Comparison of ENCODE assay signal across 9 cellular contexts in the genomic region with DNA sequence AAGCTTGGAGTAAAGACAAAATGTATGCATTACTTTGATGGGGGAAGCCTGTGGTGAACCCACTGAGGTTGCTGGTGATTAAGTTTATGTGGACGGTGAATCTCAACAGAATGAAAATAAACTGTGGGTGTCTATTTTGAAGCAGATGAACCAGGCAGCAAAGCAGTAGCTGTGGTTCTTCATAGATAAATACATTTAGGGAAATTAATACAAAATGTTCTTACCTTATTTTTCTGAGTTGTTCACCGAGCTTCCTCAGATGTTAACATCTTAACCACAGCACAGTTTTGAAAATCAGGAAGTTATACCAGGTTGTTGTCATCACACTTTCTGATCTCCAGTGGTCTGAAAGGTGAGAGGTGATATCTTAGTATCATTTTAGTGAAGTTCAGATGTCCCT. TPM values are rescaled to one million over a fixed set of nuclear protein-coding genes. Genes with fewer than 3 reads are reported as not detected.
DNase-seq lines count a peak whose midpoint lies in the region; ATAC-seq, FAIRE-seq and TF ChIP-seq lines count a peak whose summit lies in the region.
"Had no signal": no experiment of that assay in that cellular context is flagged by ENCODE, and none has a peak within 500 bp of the region (broad histone marks: within the 10 kb centered on the region; RNA-seq: fewer than 3 reads in every experiment).

No MANE protein-coding gene starts in this region.

- no peak overlapping the region for H4K5ac ChIP-seq in IMR-90 (ENCODE audit: low read depth, low read length)

- in situ Hi-C loops in IMR-90 (cut with MboI; ENCODE audit: low sequenced_read_pairs) = loop anchor here (25.0 kb wide), 1 partner anchor 461 kb away; the partner anchor contains the start of genes C2orf49 and TGFBRAP1

- dilution Hi-C loops in IMR-90 (cut with HindIII; ENCODE audit: low sequenced_read_pairs, unreplicated experiment) = no loop called here

- H3K36me3 ChIP-seq in IMR-90 (ENCODE audit: control insufficient read depth, insufficient read depth, low read length) (peaks cover 4% of the 10 kb centered on the region; the same call in 1 of the 2 replicates), small intestine (ENCODE audit: control insufficient read depth in 2 of 2, insufficient read depth in 2 of 2, low read length in 2 of 2) (no peaks in the 10 kb centered on the region), BE2C (no peaks in the 10 kb centered on the region), psoas muscle (ENCODE audit: insufficient read depth in 1 of 2, low read depth in 1 of 2) (no peaks in the 10 kb centered on the region)

- no peak for TF ChIP-seq POLR2A in IMR-90 (IDR thresholded peaks at IDR 0.05; ENCODE audit: low read depth, low read length)

- DNase-seq in IMR-90 (peak; percentile 23), small intestine (peak; percentile 58), BE2C (no peak), psoas muscle (no peak)
- DNase-seq in activated CD8-positive, alpha-beta memory T cell treated with anti-CD3 and anti-CD28 coated beads, Interleukin-2, amount 50 U/mL, for 48 hours = peak; percentile 53

- H4K91ac ChIP-seq in IMR-90 (ENCODE audit: insufficient read depth, low read depth, low read length) = peak overlapping the region; percentile 43; the same call in 1 of the 2 replicates

- H3K9me3 ChIP-seq in IMR-90 (ENCODE audit: control insufficient read depth, insufficient read depth, low read length) (no peaks in the 10 kb centered on the region), small intestine (ENCODE audit: control insufficient read depth, low read depth) (no peaks in the 10 kb centered on the region), BE2C (no peaks in the 10 kb centered on the region), psoas muscle (no peaks in the 10 kb centered on the region)

- H3K4me1 ChIP-seq in IMR-90 (ENCODE audit: control insufficient read depth, insufficient read depth, low read length) (peaks cover 18% of the 10 kb centered on the region), small intestine (ENCODE audit: control insufficient read depth in 2 of 2, insufficient read depth in 1 of 2, low read depth in 1 of 2, low read length in 1 of 2) (peaks cover 23 to 25% of the 10 kb centered on the region in 2 donors), BE2C (no peaks in the 10 kb centered on the region; the same call in 1 of the 2 replicates), psoas muscle (peaks cover 71% of the 10 kb centered on the region)

- TF ChIP-seq RAD21 in IMR-90 (IDR thresholded peaks at IDR 0.05; ENCODE audit: low read length) = no peak

- no peak overlapping the region for H2BK15ac ChIP-seq in IMR-90 (ENCODE audit: low read depth, low read length)

- H4K20me1 ChIP-seq in IMR-90 (ENCODE audit: insufficient read depth, low read length) = peaks cover 49% of the 10 kb centered on the region

- FAIRE-seq in small intestine (lab: Jason Lieb, UNC) = no peak
- FAIRE-seq: endometrium had no signal

- no peak overlapping the region for H2AFZ ChIP-seq in IMR-90 (replicated peaks; ENCODE audit: low read length, poor library complexity)

- H3K14ac ChIP-seq in IMR-90 (replicated peaks; ENCODE audit: low read depth, low read length) = 0 out of 2 replicates have a peak overlapping the region, but pooled peaks have one; percentile 9

- no peak overlapping the region for H4K8ac ChIP-seq in IMR-90 (ENCODE audit: low read depth in 2 of 2, low read length in 2 of 2)

- POLR2A ChIA-PET in IMR-90 (lab: Charles Lee; ENCODE audit: unreplicated experiment) = no interaction called here

- CTCF ChIA-PET in IMR-90 (lab: Yijun Ruan, JAX) = no interaction called here

- no peak for TF ChIP-seq CTCF in IMR-90 (conservative IDR thresholded peaks at IDR 0.05; ENCODE audit: low read depth, low read length)
- TF ChIP-seq CTCF in BE2C (IDR thresholded peaks at IDR 0.05; ENCODE audit: low read depth, low read length) = no peak
- no peak for TF ChIP-seq CTCF in psoas muscle (IDR thresholded peaks at IDR 0.05)

- peaks cover 46 to 80% of the 10 kb centered on the region in 2 experiments for H3K79me1 ChIP-seq in IMR-90 (ENCODE audit: low read depth in 1 of 2, low read length in 2 of 2)

- H3K4me3 ChIP-seq in IMR-90 (ENCODE audit: insufficient read depth, low read depth, low read length) = no peak overlapping the region
- H3K4me3 ChIP-seq in small intestine (ENCODE audit: low read depth in 1 of 2, low read length in 2 of 2) = no peak overlapping the region
- H3K4me3 ChIP-seq in BE2C (ENCODE audit: low read depth, low read length) = no peak overlapping the region
- no peak overlapping the region for H3K4me3 ChIP-seq in psoas muscle

- peaks cover 21% of the 10 kb centered on the region for H3K9me1 ChIP-seq in IMR-90 (ENCODE audit: insufficient read depth, low read length)

- H2BK5ac ChIP-seq in IMR-90 (ENCODE audit: low read depth, low read length, poor library complexity, severe bottlenecking) = no peak overlapping the region

- H2AK5ac ChIP-seq in IMR-90 (ENCODE audit: low read depth, low read length) = no peak overlapping the region

- peak overlapping the region; percentile 19; the same call in 1 of the 2 replicates for H3K4me2 ChIP-seq in IMR-90 (ENCODE audit: low read depth, low read length)

- no peaks in the 10 kb centered on the region for H3K27me3 ChIP-seq in IMR-90 (ENCODE audit: control insufficient read depth, insufficient read depth, low read length)
- no peaks in the 10 kb centered on the region for H3K27me3 ChIP-seq in small intestine (ENCODE audit: control insufficient read depth in 2 of 2, insufficient read depth in 2 of 2, low read length in 2 of 2)
- H3K27me3 ChIP-seq in BE2C = no peaks in the 10 kb centered on the region
- H3K27me3 ChIP-seq in psoas muscle (ENCODE audit: insufficient read depth in 3 of 3, low read length in 2 of 3) = no peaks in the 10 kb centered on the region

- intact Hi-C loops in IMR-90 (cut with micrococcal nuclease) (no loop called here), psoas muscle (cut with DNase I) (no loop called here)

- H2BK20ac ChIP-seq in IMR-90 (ENCODE audit: low read depth, low read length) = no peak overlapping the region

- H3K27ac ChIP-seq in IMR-90 (ENCODE audit: insufficient read depth, low read length) = no peak overlapping the region
- H3K27ac ChIP-seq in small intestine (ENCODE audit: low read depth in 1 of 2, low read length in 1 of 2) = peak overlapping the region in 1 of 2 donors; percentile 35
- H3K27ac ChIP-seq in psoas muscle = no peak overlapping the region

- no peak overlapping the region for H2AK9ac ChIP-seq in IMR-90 (replicated peaks; ENCODE audit: low read depth, low read length, poor library complexity)

- peak; percentile 21 for ATAC-seq in GM18858 (IDR thresholded peaks at IDR 0.05; ENCODE audit: unreplicated experiment)
- peak; percentile 17; the same call in 1 of the 2 replicates for ATAC-seq in IMR-90 (ENCODE audit: low read depth)
- ATAC-seq in GM18907 (IDR thresholded peaks at IDR 0.05; ENCODE audit: unreplicated experiment) = no peak
- ATAC-seq in HG03565 (IDR thresholded peaks at IDR 0.05; ENCODE audit: unreplicated experiment) = no peak
- no peak for ATAC-seq in psoas muscle

- H3K56ac ChIP-seq in IMR-90 (ENCODE audit: extremely low read depth, insufficient read depth, low read length) = no peak overlapping the region

- H3K18ac ChIP-seq in IMR-90 (ENCODE audit: low read depth, low read length) = peak overlapping the region; percentile 31; the same call in 1 of the 2 replicates

- H3K4ac ChIP-seq in IMR-90 (ENCODE audit: low read depth, low read length) = no peak overlapping the region; the same call in 1 of the 2 replicates

- H3K23ac ChIP-seq in IMR-90 (ENCODE audit: low read depth, low read length) = no peak overlapping the region; the same call in 1 of the 2 replicates

- no CpG with 5 or more reads among the region's 2 CpGs for WGBS in IMR-90 (ENCODE audit: extremely low coverage in 2 of 2, insufficient read length in 1 of 2), 2 experiments
- 62 to 74% (median 64%) methylated on average over 2 of the region's 2 CpGs for WGBS in small intestine, 3 donors
- 73 to 81% (median 80%) methylated on average over 2 of the region's 2 CpGs for WGBS in psoas muscle, 3 donors

- BruUV-seq in IMR-90 (replicated peaks; lab: Mats Ljungman, UMichigan) = no TSS peak

- no peak overlapping the region; the same call in 1 of the 2 replicates for H2BK120ac ChIP-seq in IMR-90 (ENCODE audit: low read depth, low read length)

- H3K9ac ChIP-seq in IMR-90 (ENCODE audit: low read depth, low read length) = no peak overlapping the region

TF ChIP-seq in IMR-90, 13 proteins besides CTCF, POLR2A, EP300 and RAD21 (continues in another document):
- TF ChIP-seq BHLHE40 (IDR thresholded peaks at IDR 0.05; ENCODE audit: low read depth, low read length) (no peak), RFX5 (IDR thresholded peaks at IDR 0.05; ENCODE audit: low read depth, low read length) (no peak), CEBPB (IDR thresholded peaks at IDR 0.05; ENCODE audit: low read depth, low read length) (no peak), MAZ (IDR thresholded peaks at IDR 0.05; ENCODE audit: borderline replicate concordance, low read depth, low read length) (no peak), FOS (IDR thresholded peaks at IDR 0.05; ENCODE audit: low read depth, low read length) (no peak), MXI1 (IDR thresholded peaks at IDR 0.05; ENCODE audit: borderline replicate concordance, low read depth, low read length) (no peak), ELK1 (IDR thresholded peaks at IDR 0.05; ENCODE audit: borderline replicate concordance, low read depth, low read length) (no peak)

RNA-seq across cellular contexts. Expression of gene NCK2, which starts 53.9 kb away (rescaled TPM):
- 15.8 and 25.8 TPM in 2 replicates for total RNA-seq in IMR-90 (2012; rRNA removed)
- 22.2 and 29.5 TPM in 2 replicates for polyA plus RNA-seq in IMR-90 (2012; rRNA removed)
- polyA plus RNA-seq in IMR-90 (2012; cell fraction: cytosol; rRNA removed) = 21.0 and 45.4 TPM in 2 replicates
- 13.7 and 14.9 TPM in 2 replicates for polyA plus RNA-seq in IMR-90 (2012; cell fraction: nucleus; rRNA removed; ENCODE audit: low replicate concordance)
- polyA plus RNA-seq in small intestine = 100 to 1,000 TPM in 2 of 3 donors, 10 to 100 TPM in 1; 59.6 to 124 (median 103) TPM
- polyA plus RNA-seq in BE2C (2012; ENCODE audit: insufficient read depth, insufficient read length, low read depth) = 25.0 TPM
- 10 to 100 TPM; 33.9 to 53.1 (median 41.1) TPM for total RNA-seq in psoas muscle
- 100 to 1,000 TPM in 1 of 3 donors, 10 to 100 TPM in 2; 26.5 to 111 (median 39.6) TPM for polyA plus RNA-seq in psoas muscle

Comparison
In these comparisons a context has a peak if more than half of its experiments do, and no peak if none do; other contexts are left out.
1. ATAC-seq: peak in GM18858 (single experiment) and IMR-90 (single experiment); none in GM18907 (single experiment), HG03565 (single experiment) and psoas muscle (0 of 4).
2. DNase-seq: peak in IMR-90 (single experiment), activated CD8-positive, alpha-beta memory T cell treated with anti-CD3 and anti-CD28 coated beads, Interleukin-2, amount 50 U/mL, for 48 hours (single experiment) and small intestine (single experiment); none in BE2C (single experiment) and psoas muscle (0 of 2).